8 cellular contexts compared by ENCODE assay signal in the genomic region with DNA sequence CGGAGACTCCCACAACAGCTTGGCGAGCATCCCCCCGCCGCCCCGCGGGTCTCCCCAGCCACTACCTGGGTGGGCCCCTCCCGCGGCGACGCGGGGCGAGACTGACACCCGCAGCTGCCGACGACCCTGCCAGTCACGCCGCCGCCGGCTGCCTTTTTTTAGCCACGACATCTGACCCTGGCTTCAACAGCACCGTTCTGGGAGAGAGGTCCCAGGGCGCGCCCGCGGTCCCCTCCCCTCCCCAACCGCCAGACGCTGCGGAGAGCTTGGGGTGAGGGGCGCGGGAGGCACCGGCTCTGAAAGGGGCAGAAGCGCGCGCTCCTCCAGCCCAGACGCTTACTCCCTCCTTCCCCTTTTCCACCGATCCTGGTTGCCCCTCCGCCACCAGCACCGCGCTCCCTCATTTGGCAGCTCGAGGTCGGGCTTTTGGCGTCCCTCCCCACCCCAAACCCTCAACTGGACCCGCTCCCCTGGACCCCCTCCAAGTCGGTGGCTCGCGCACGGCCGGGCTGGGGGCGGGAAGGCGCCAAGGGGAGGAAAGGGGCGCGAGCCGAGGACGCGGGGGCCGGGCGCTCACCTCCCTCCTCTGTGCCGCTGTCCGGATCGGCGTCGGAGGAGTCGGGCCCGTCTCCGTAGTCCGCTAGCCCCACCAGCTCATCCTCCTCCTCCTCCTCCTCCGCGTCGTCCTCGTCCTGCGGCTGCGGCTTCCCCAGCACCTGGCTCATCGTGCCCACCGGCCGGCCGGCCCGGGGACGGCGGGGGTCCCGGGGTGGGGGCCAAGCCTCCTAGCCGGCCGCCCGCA. TPM values are rescaled to one million over a fixed set of nuclear protein-coding genes. Genes with fewer than 3 reads are reported as not detected.
DNase-seq lines count a peak whose midpoint lies in the region; ATAC-seq, FAIRE-seq and TF ChIP-seq lines count a peak whose summit lies in the region.

No MANE protein-coding gene starts in this region.

- H3K4me3 ChIP-seq in AG04449 (ENCODE audit: low read depth, low read length) (peak overlapping the region; percentile 38), PC-9 (peak overlapping the region; percentile 56; the same call in 1 of the 2 replicates), iPS-18c (ENCODE audit: insufficient read depth, low read depth, low read length) (peak overlapping the region; percentile 84), small intestine (ENCODE audit: low read depth in 1 of 2, low read length in 2 of 2) (peak overlapping the region; percentile 67 to 72)

- no peaks in the 10 kb centered on the region for H3K4me1 ChIP-seq in PC-9 (replicated peaks; ENCODE audit: insufficient read depth)
- H3K4me1 ChIP-seq in small intestine (ENCODE audit: control insufficient read depth in 2 of 2, insufficient read depth in 1 of 2, low read depth in 1 of 2, low read length in 1 of 2), result peaks cover 0 to 4% of the 10 kb centered on the region in 2 donors

- H3K27me3 ChIP-seq in PC-9 (ENCODE audit: insufficient read depth, low read depth) (peaks cover 15% of the 10 kb centered on the region), small intestine (ENCODE audit: control insufficient read depth in 2 of 2, insufficient read depth in 2 of 2, low read length in 2 of 2) (peaks cover 4% of the 10 kb centered on the region in 2 donors)

- H3K36me3 ChIP-seq in PC-9 (ENCODE audit: low read depth) (no peaks in the 10 kb centered on the region), small intestine (ENCODE audit: control insufficient read depth in 2 of 2, insufficient read depth in 2 of 2, low read length in 2 of 2) (no peaks in the 10 kb centered on the region)

- WGBS in small intestine, 3 donors, result 1% methylated on average over 63 to 83 of the region's 83 CpGs

- no peak for FAIRE-seq in small intestine (lab: Jason Lieb, UNC)

- H3K27ac ChIP-seq in PC-9 (no peak overlapping the region), small intestine (ENCODE audit: low read depth in 1 of 2, low read length in 1 of 2) (no peak overlapping the region)

- CTCF ChIA-PET in AG04449 (lab: Yijun Ruan, JAX), result interaction anchor here (1.7 to 1.8 kb wide), 2 partner anchors 21 to 39 kb away, joined by 4 read pairs; no protein-coding TSS in a partner anchor
- CTCF ChIA-PET in PC-9 (lab: Charles Lee), result no interaction called here

- no peaks in the 10 kb centered on the region for H4K20me1 ChIP-seq in PC-9 (ENCODE audit: insufficient read depth)

- peak overlapping the region; percentile 70; the same call in 1 of the 2 replicates for H2AFZ ChIP-seq in PC-9

- H3K4me2 ChIP-seq in PC-9, result peak overlapping the region; percentile 77

- ATAC-seq in GM18867 (IDR thresholded peaks at IDR 0.05; ENCODE audit: unreplicated experiment), result peak; percentile 39
- peak; percentile 38 for ATAC-seq in HG03103 (IDR thresholded peaks at IDR 0.05; ENCODE audit: low read depth, unreplicated experiment)

- H3K9me2 ChIP-seq in PC-9 (ENCODE audit: insufficient read depth), result no peaks in the 10 kb centered on the region

- TF ChIP-seq CTCF in AG04449 (IDR thresholded peaks at IDR 0.05; ENCODE audit: insufficient read depth, low read length, missing control alignments) (no peak), PC-9 (conservative IDR thresholded peaks at IDR 0.05) (no peak)

- H3K9me3 ChIP-seq in PC-9 (ENCODE audit: insufficient read depth, low read depth), result no peaks in the 10 kb centered on the region
- H3K9me3 ChIP-seq in iPS-18c (ENCODE audit: control insufficient read depth, insufficient read depth, low read length), result no peaks in the 10 kb centered on the region
- no peaks in the 10 kb centered on the region for H3K9me3 ChIP-seq in small intestine (ENCODE audit: control insufficient read depth, low read depth)

- intact Hi-C loops in PC-9 (cut with micrococcal nuclease; ENCODE audit: unreplicated experiment), result no loop called here

- DNase-seq in AG04449 (ENCODE audit: low read depth, low spot score) (no peak), PC-9 (peak in 1 of 2 experiments; percentile 8), astrocyte of the hippocampus (ENCODE audit: low read depth, low spot score) (peak; percentile 53), small intestine (no peak), H4 (ENCODE audit: low spot score) (no peak)

- no TSS peak for BruUV-seq in PC-9 (replicated peaks; lab: Mats Ljungman, UMichigan)

- H3F3A ChIP-seq in PC-9 (ENCODE audit: insufficient read depth, low read depth), result no peaks in the 10 kb centered on the region

- POLR2A ChIA-PET in AG04449 (lab: Yijun Ruan, JAX) (interaction anchor here (0.6 kb wide), 1 partner anchor 9 kb away, joined by 3 read pairs; no protein-coding TSS in a partner anchor), PC-9 (lab: Charles Lee; ENCODE audit: unreplicated experiment) (interaction anchor here (0.6 kb wide), 1 partner anchor 157 kb away, joined by 3 read pairs; no protein-coding TSS in a partner anchor)

- H3K79me2 ChIP-seq in PC-9 (ENCODE audit: low read depth), result no peaks in the 10 kb centered on the region

RNA-seq across cellular contexts. Expression of gene RRAGD, which starts 0.6 kb away (rescaled TPM):
- 0.18 TPM in 1 of 2 replicates, not detected in the other for total RNA-seq in PC-9 (2021)
- 1 to 10 TPM in 2 of 3 donors, under 1 TPM in 1; 0.67 to 3.2 (median 1.9) TPM for polyA plus RNA-seq in small intestine
- 28.8 and 35.0 TPM in 2 replicates for total RNA-seq in H4 (2014; rRNA removed; shearing (Covaris generic))

RNA-seq across cellular contexts. Expression of gene ANKRD6, which starts 21.5 kb away (rescaled TPM):
- total RNA-seq in PC-9 (2021), result 1.8 and 2.7 TPM in 2 replicates
- 1 to 10 TPM in 2 of 3 donors, under 1 TPM in 1; 0.89 to 1.9 (median 1.7) TPM for polyA plus RNA-seq in small intestine
- 3.2 and 3.4 TPM in 2 replicates for total RNA-seq in H4 (2014; rRNA removed; shearing (Covaris generic))

RNA-seq across cellular contexts. Expression of gene UBE2J1, which starts 58.9 kb away (rescaled TPM):
- 19.8 and 29.0 TPM in 2 replicates for total RNA-seq in PC-9 (2021)
- 10 to 100 TPM; 34.1 to 65.1 (median 43.6) TPM for polyA plus RNA-seq in small intestine
- 17.9 and 19.0 TPM in 2 replicates for total RNA-seq in H4 (2014; rRNA removed; shearing (Covaris generic))

Comparison
In these comparisons a context has a peak if more than half of its experiments do, and no peak if none do; other contexts are left out.
1. RNA of gene RRAGD, which starts 0.6 kb away (total RNA-seq): 28.8 to 35.0 TPM in H4; 0.18 TPM in PC-9; every median in the first group is over 10 times any median in the second.
2. Peak in every context shown above with its lines, with median percentiles within 50 percentile points of each other: H3K4me3 ChIP-seq.